ENCODE assay signal across 8 cellular contexts in genomic region chr1:219173434-219173757, GRCh38. TPM values are rescaled to one million over a fixed set of nuclear protein-coding genes. Genes with fewer than 3 reads are reported as not detected.
DNase-seq lines count a peak whose midpoint lies in the region; ATAC-seq and TF ChIP-seq lines count a peak whose summit lies in the region.

No MANE protein-coding gene starts in this region.

- no peaks in the 10 kb centered on the region for H3K27me3 Mint-ChIP-seq in activated T-cell treated with anti-CD3 and anti-CD28 coated beads, Interleukin-2, amount 50 U/mL, for 4 hours (ENCODE audit: low read depth)
- H3K27me3 Mint-ChIP-seq in IgD-negative memory B cell: no peaks in the 10 kb centered on the region
- no peaks in the 10 kb centered on the region for H3K27me3 Mint-ChIP-seq in progenitor cell of endocrine pancreas

- no peak overlapping the region for H3K27ac ChIP-seq in ectodermal cell (ENCODE audit: insufficient read depth, low read depth, low read length, poor library complexity, severe bottlenecking)

- no peak for DNase-seq in activated T-cell treated with anti-CD3 and anti-CD28 coated beads, Interleukin-2, amount 50 U/mL, for 4 hours
- DNase-seq in activated T-cell treated with anti-CD3 and anti-CD28 coated beads, Interleukin-2, amount 50 U/mL, for 1 hour: no peak
- DNase-seq in progenitor cell of endocrine pancreas (ENCODE audit: low spot score, unreplicated experiment): no peak
- no peak for DNase-seq in mucosa of gallbladder (ENCODE audit: low spot score)
- DNase-seq in NCI-H82 (lab: John Stamatoyannopoulos, UW): no peak
- DNase-seq in HuH-7.5 (ENCODE audit: low spot score): no peak

- H3K4me1 ChIP-seq in ectodermal cell (ENCODE audit: control insufficient read depth, insufficient read depth, low read length): peaks cover 3% of the 10 kb centered on the region

- H3K4me1 Mint-ChIP-seq in activated T-cell treated with anti-CD3 and anti-CD28 coated beads, Interleukin-2, amount 50 U/mL, for 4 hours (ENCODE audit: low read depth): peaks cover 42% of the 10 kb centered on the region
- H3K4me1 Mint-ChIP-seq in IgD-negative memory B cell (peaks cover 22 to 41% (median 29%) of the 10 kb centered on the region in 3 donors), progenitor cell of endocrine pancreas (ENCODE audit: low read depth) (peaks cover 26% of the 10 kb centered on the region)

- ATAC-seq in activated T-cell treated with anti-CD3 and anti-CD28 coated beads, Interleukin-2, amount 50 U/mL, for 4 hours: no peak

- WGBS in ectodermal cell, 2 experiments: 0 to 61% methylated on average over 2 to 6 of the region's 6 CpGs

- peak overlapping the region; percentile 94 for H3K4me3 Mint-ChIP-seq in activated T-cell treated with anti-CD3 and anti-CD28 coated beads, Interleukin-2, amount 50 U/mL, for 4 hours
- H3K4me3 Mint-ChIP-seq in IgD-negative memory B cell (peak overlapping the region; percentile 86 to 98 (median 96)), progenitor cell of endocrine pancreas (ENCODE audit: low read depth) (peak overlapping the region; percentile 93)

- peaks cover 1% of the 10 kb centered on the region for H3K36me3 Mint-ChIP-seq in activated T-cell treated with anti-CD3 and anti-CD28 coated beads, Interleukin-2, amount 50 U/mL, for 4 hours (ENCODE audit: insufficient read depth)
- H3K36me3 Mint-ChIP-seq in IgD-negative memory B cell (peaks cover 3% of the 10 kb centered on the region), progenitor cell of endocrine pancreas (ENCODE audit: insufficient read depth) (peaks cover 5% of the 10 kb centered on the region)

- no peaks in the 10 kb centered on the region for H3K9me3 Mint-ChIP-seq in activated T-cell treated with anti-CD3 and anti-CD28 coated beads, Interleukin-2, amount 50 U/mL, for 4 hours
- H3K9me3 Mint-ChIP-seq in IgD-negative memory B cell (no peaks in the 10 kb centered on the region), progenitor cell of endocrine pancreas (ENCODE audit: low read depth) (peaks cover 4% of the 10 kb centered on the region)

- H3K27ac Mint-ChIP-seq in IgD-negative memory B cell (peak overlapping the region; percentile 97 to 98 (median 97)), progenitor cell of endocrine pancreas (peak overlapping the region; percentile 95)

- no peak for TF ChIP-seq CTCF in progenitor cell of endocrine pancreas (IDR thresholded peaks at IDR 0.05; ENCODE audit: unreplicated experiment)

- H3K36me3 ChIP-seq in ectodermal cell (ENCODE audit: control insufficient read depth, insufficient read depth, low read length): no peaks in the 10 kb centered on the region

- no peaks in the 10 kb centered on the region for H3K27me3 ChIP-seq in ectodermal cell (ENCODE audit: control insufficient read depth, insufficient read depth, low read length, poor library complexity, severe bottlenecking)

- H3K9me3 ChIP-seq in ectodermal cell (ENCODE audit: control insufficient read depth, low read length): no peaks in the 10 kb centered on the region

- H3K4me3 ChIP-seq in ectodermal cell (ENCODE audit: insufficient read depth, low read depth, low read length): peak overlapping the region; percentile 84

RNA-seq across cellular contexts. Expression of gene LYPLAL1, which starts 0.3 kb away (rescaled TPM):
- total RNA-seq in activated T-cell treated with anti-CD3 and anti-CD28 coated beads, Interleukin-2, amount 50 U/mL, for 4 hours: 10 to 100 TPM; 14.8 to 18.5 (median 16.9) TPM
- 157 TPM for polyA plus RNA-seq in IgD-negative memory B cell
- polyA plus RNA-seq in ectodermal cell (2013, experiment 1 of 4): 17.1 TPM
- 23.9 TPM for polyA plus RNA-seq in ectodermal cell (2013, experiment 2 of 4)
- 15.8 TPM for polyA plus RNA-seq in ectodermal cell (2013, experiment 3 of 4)
- 12.6 TPM for polyA plus RNA-seq in ectodermal cell (2013, experiment 4 of 4)
- 33.0 and 38.2 TPM in 2 replicates for total RNA-seq in progenitor cell of endocrine pancreas
- total RNA-seq in mucosa of gallbladder: 36.5 TPM
